9 cellular contexts compared by ENCODE assay signal in the genomic region with DNA sequence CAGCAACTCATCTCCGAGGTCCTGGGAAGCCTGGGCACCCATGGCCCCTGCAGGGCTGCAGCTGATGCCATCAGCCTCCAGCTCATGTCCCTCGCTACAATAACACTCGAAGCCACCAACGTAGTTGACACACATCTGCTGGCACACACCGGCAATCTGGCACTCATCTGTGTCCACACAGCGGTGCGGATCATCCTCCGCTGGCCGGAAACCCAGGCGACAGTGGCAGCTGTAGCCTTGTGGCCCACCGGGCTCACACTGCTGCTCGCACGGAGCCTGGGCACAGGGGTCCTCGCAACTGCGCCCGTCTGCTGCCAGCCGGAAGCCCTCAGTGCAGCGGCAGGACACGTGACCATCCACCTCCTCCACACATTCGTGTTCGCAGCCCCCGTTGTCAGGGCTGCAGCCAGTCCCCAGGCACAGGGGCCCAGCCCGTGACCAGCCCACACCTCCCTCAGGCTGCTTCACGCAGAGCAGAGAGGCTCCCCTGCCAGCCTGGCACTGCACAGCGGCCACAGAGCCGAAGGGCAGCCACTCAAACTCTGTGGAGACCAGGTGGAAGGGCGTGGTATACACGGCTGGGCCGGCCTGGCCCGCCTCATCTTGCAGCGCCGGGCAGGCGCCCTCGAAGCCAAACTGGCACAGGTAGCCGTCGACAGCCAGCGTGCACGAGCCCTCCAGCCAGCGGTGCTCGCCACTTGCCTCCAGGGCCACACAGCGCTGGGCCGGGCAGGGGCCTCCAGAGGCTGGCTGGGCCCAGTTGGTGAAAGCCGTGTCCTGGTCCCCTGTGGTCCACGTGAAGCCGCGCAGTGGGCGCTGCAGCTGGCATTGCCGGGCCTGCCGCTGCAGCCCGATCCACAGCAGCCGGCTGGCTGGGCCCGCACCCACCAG. TPM values are rescaled to one million over a fixed set of nuclear protein-coding genes. Genes with fewer than 3 reads are reported as not detected.
DNase-seq lines count a peak whose midpoint lies in the region; ATAC-seq, FAIRE-seq and TF ChIP-seq lines count a peak whose summit lies in the region.
"Had no signal": no experiment of that assay in that cellular context is flagged by ENCODE, and none has a peak within 500 bp of the region (broad histone marks: within the 10 kb centered on the region; RNA-seq: fewer than 3 reads in every experiment).

No MANE protein-coding gene starts in this region.

- H2BK15ac ChIP-seq in H1 (ENCODE audit: low read length): peak overlapping the region; percentile 92

- H3K4ac ChIP-seq in H1 (replicated peaks; ENCODE audit: insufficient read length, low read depth, low read length): no peak overlapping the region

- WGBS in H1 (ENCODE audit: extremely low coverage in 1 of 2, insufficient coverage in 1 of 2, insufficient read length in 1 of 2, insufficient replicate concordance in 2 of 2, low coverage in 1 of 2, low lambda C conversion rate in 2 of 2, missing lambda C conversion rate in 1 of 2), 2 experiments: 91% methylated on average over 52 of the region's 52 CpGs; no CpG with 5 or more reads in 1 of the 2 experiments
- WGBS in small intestine, 3 donors: 69 to 71% (median 70%) methylated on average over 43 to 52 of the region's 52 CpGs

- H4K20me1 ChIP-seq in H1 (replicated peaks in 1 of 2; ENCODE audit: control insufficient read depth in 1 of 2, insufficient read depth in 2 of 2, low read length in 2 of 2): no peaks in the 10 kb centered on the region

- DNase-seq in NCI-H69 (lab: John Stamatoyannopoulos, UW) (peak; percentile 86), H1 (ENCODE audit: low read depth in 1 of 2, low spot score in 2 of 2) (no peak), small intestine (no peak), NOMO-1 treated with DMSO at 0.1 percent for 48 hours (lab: John Stamatoyannopoulos, UW; ENCODE audit: unreplicated experiment) (no peak)

- peak overlapping the region; percentile 54 for H4K91ac ChIP-seq in H1 (replicated peaks; ENCODE audit: insufficient read length, low read length)

- no peak for ATAC-seq in GM18519 (IDR thresholded peaks at IDR 0.05; ENCODE audit: low FRiP score, unreplicated experiment)
- ATAC-seq in activated T-helper 17 cell treated with anti-CD3 and anti-CD28 coated beads, Interleukin-2, amount 50 U/mL, for 72 hours (replicated peaks): no peak

- peaks cover 8% of the 10 kb centered on the region for H3K23me2 ChIP-seq in H1 (ENCODE audit: low read depth, low read length)

- no peak for TF ChIP-seq POLR2A in H1 (IDR thresholded peaks at IDR 0.05; ENCODE audit: control extremely low read depth in 1 of 2, low read depth in 2 of 2, low read length in 2 of 2)

- CTCF ChIA-PET in H1 (lab: Charles Lee; ENCODE audit: partially characterized antibody): interaction anchor here (0.6 to 11.7 kb wide), 13 partner anchors 9 to 103 kb away, joined by 3 to 242 read pairs (median 4); partner anchors contain the start of gene RIN1

- no peak overlapping the region for H2AFZ ChIP-seq in H1 (ENCODE audit: low read length)

- no peak overlapping the region for H3K23ac ChIP-seq in H1 (ENCODE audit: insufficient read length)

- H3K9me3 Mint-ChIP-seq in activated T-helper 17 cell treated with anti-CD3 and anti-CD28 coated beads, Interleukin-2, amount 50 U/mL, for 72 hours: no peaks in the 10 kb centered on the region
- H3K9me3 Mint-ChIP-seq: T-helper 1 cell treated with Interleukin-12 subunit alpha and Interleukin-12 subunit beta and Interleukin-4 antibody, amounts not matched to agents 30 μg/mL and 1 μg/mL, for 36 hours had no signal

- H3K4me2 ChIP-seq in H1 (ENCODE audit: insufficient read depth in 1 of 2, low read depth in 2 of 2, low read length in 2 of 2): no peak overlapping the region

- no peaks in the 10 kb centered on the region for H3K79me2 ChIP-seq in H1 (ENCODE audit: control insufficient read depth in 1 of 2, insufficient read depth in 2 of 2, low read length in 2 of 2)

- TF ChIP-seq CTCF in H1 (IDR thresholded peaks at IDR 0.05; ENCODE audit: control extremely low read depth in 1 of 3, insufficient read depth in 1 of 3, low read depth in 1 of 3, low read length in 3 of 3): no peak

- H3K79me1 ChIP-seq in H1 (ENCODE audit: low read depth, low read length): no peaks in the 10 kb centered on the region

- no peak overlapping the region for H2BK120ac ChIP-seq in H1 (replicated peaks; ENCODE audit: low read depth, low read length)

- H4K8ac ChIP-seq in H1 (ENCODE audit: extremely low read depth, insufficient read depth, low read length): no peak overlapping the region; the same call in 1 of the 2 replicates

- peak overlapping the region in 1 of 4 experiments; percentile 40; a peak in 1 of 8 replicates for H3K4me3 ChIP-seq in H1 (ENCODE audit: extremely low read depth in 1 of 4, insufficient read depth in 2 of 4, low read depth in 3 of 4, low read length in 4 of 4)
- H3K4me3 ChIP-seq in small intestine (ENCODE audit: low read depth in 1 of 2, low read length in 2 of 2): peak overlapping the region; percentile 19 to 47

- H3K14ac ChIP-seq in H1 (ENCODE audit: insufficient read length): no peak overlapping the region

- no peak overlapping the region for H3K56ac ChIP-seq in H1 (replicated peaks; ENCODE audit: insufficient read length, low read depth, low read length)

- H3K36me3 ChIP-seq in H1 (ENCODE audit: control insufficient read depth in 2 of 4, insufficient read depth in 4 of 4, low read length in 3 of 4) (no peaks in the 10 kb centered on the region), small intestine (ENCODE audit: control insufficient read depth in 2 of 2, insufficient read depth in 2 of 2, low read length in 2 of 2) (no peaks in the 10 kb centered on the region)

- H2BK12ac ChIP-seq in H1 (ENCODE audit: low read depth, low read length): peak overlapping the region; percentile 90; the same call in 1 of the 2 replicates

- no peak for TF ChIP-seq RAD21 in H1 (IDR thresholded peaks at IDR 0.05 in 1 of 2, conservative IDR thresholded peaks at IDR 0.05 in 1 of 2; ENCODE audit: low read depth in 2 of 2, low read length in 2 of 2)

- no peak overlapping the region for H3K27ac ChIP-seq in H1 (ENCODE audit: low read depth, low read length)
- H3K27ac ChIP-seq in small intestine (ENCODE audit: low read depth in 1 of 2, low read length in 1 of 2): peak overlapping the region; percentile 38 to 43

- H3K4me1 ChIP-seq in H1 (replicated peaks in 1 of 4; ENCODE audit: control insufficient read depth in 3 of 4, insufficient read depth in 4 of 4, low read length in 3 of 4): peaks cover 10 to 31% (median 21%) of the 10 kb centered on the region in 4 experiments
- H3K4me1 ChIP-seq in small intestine (ENCODE audit: control insufficient read depth in 2 of 2, insufficient read depth in 1 of 2, low read depth in 1 of 2, low read length in 1 of 2): peaks cover 2 to 3% of the 10 kb centered on the region in 2 donors

- no peak overlapping the region for H3K9ac ChIP-seq in H1 (replicated peaks in 1 of 4; ENCODE audit: extremely low read depth in 1 of 4, low read depth in 3 of 4, low read length in 3 of 4)

- H3K36me3 Mint-ChIP-seq in activated T-helper 17 cell treated with anti-CD3 and anti-CD28 coated beads, Interleukin-2, amount 50 U/mL, for 72 hours (ENCODE audit: low read depth): no peaks in the 10 kb centered on the region

- no peaks in the 10 kb centered on the region for H3K9me3 ChIP-seq in H1 (ENCODE audit: insufficient read depth in 2 of 2, low read depth in 1 of 2, low read length in 1 of 2)
- H3K9me3 ChIP-seq in small intestine (ENCODE audit: control insufficient read depth, low read depth): no peaks in the 10 kb centered on the region

- POLR2A ChIA-PET in H1 (lab: Charles Lee; ENCODE audit: partially characterized antibody): interaction anchor here (1.1 to 3.5 kb wide), 9 partner anchors 11 to 50 kb away, joined by 4 to 19 read pairs (median 7); partner anchors contain the start of genes RIN1 and YIF1A

- TF ChIP-seq EP300 in H1 (IDR thresholded peaks at IDR 0.05; ENCODE audit: borderline replicate concordance in 1 of 2, low read depth in 2 of 2, low read length in 2 of 2): no peak

- H3K27ac Mint-ChIP-seq in activated T-helper 17 cell treated with anti-CD3 and anti-CD28 coated beads, Interleukin-2, amount 50 U/mL, for 72 hours: no peak overlapping the region
- H3K27ac Mint-ChIP-seq: T-helper 1 cell treated with Interleukin-12 subunit alpha and Interleukin-12 subunit beta and Interleukin-4 antibody, amounts not matched to agents 30 μg/mL and 1 μg/mL, for 36 hours had no signal

- H3K4me3 Mint-ChIP-seq in activated T-helper 17 cell treated with anti-CD3 and anti-CD28 coated beads, Interleukin-2, amount 50 U/mL, for 72 hours: no peak overlapping the region

- H3K27me3 ChIP-seq in H1 (replicated peaks in 1 of 4; ENCODE audit: control insufficient read depth in 3 of 4, extremely low read depth in 1 of 4, insufficient read depth in 3 of 4, low read length in 3 of 4): peaks cover 0 to 3% (median 0%) of the 10 kb centered on the region in 4 experiments; a peak in 2 of 7 replicates
- no peaks in the 10 kb centered on the region for H3K27me3 ChIP-seq in small intestine (ENCODE audit: control insufficient read depth in 2 of 2, insufficient read depth in 2 of 2, low read length in 2 of 2)

- H2AK5ac ChIP-seq in H1 (ENCODE audit: low read depth, low read length): peak overlapping the region; percentile 90; the same call in 1 of the 2 replicates

- FAIRE-seq in H1 (lab: Jason Lieb, UNC) (no peak), small intestine (lab: Jason Lieb, UNC) (no peak)
- FAIRE-seq: endometrium had no signal

- H2BK5ac ChIP-seq in H1 (ENCODE audit: low read depth, low read length): peak overlapping the region; percentile 60

- H3K4me1 Mint-ChIP-seq in activated T-helper 17 cell treated with anti-CD3 and anti-CD28 coated beads, Interleukin-2, amount 50 U/mL, for 72 hours: peaks cover 3% of the 10 kb centered on the region

- H4K5ac ChIP-seq in H1 (ENCODE audit: insufficient read length, low read depth, low read length): no peak overlapping the region

- H3K27me3 Mint-ChIP-seq in activated T-helper 17 cell treated with anti-CD3 and anti-CD28 coated beads, Interleukin-2, amount 50 U/mL, for 72 hours: no peaks in the 10 kb centered on the region

- peak overlapping the region; percentile 78; the same call in 1 of the 2 replicates for H3K18ac ChIP-seq in H1 (ENCODE audit: extremely low read depth, low read length)

- H2BK20ac ChIP-seq in H1 (ENCODE audit: low read length): peak overlapping the region; percentile 93; the same call in 1 of the 2 replicates

RNA-seq across cellular contexts. Expression of gene CD248, which starts 0.7 kb away (rescaled TPM):
- total RNA-seq in H1 (2021; fragmentation: NEBNext Ultra II Directional; extraction: Animal tissue kit (Norgen Biotek cat#: 25700)): 3.7 and 3.9 TPM in 2 replicates
- polyA plus RNA-seq in H1 (2011; rRNA removed) (2.7 and 4.6 TPM in 2 replicates), small intestine (10 to 100 TPM in 1 of 3 donors, 1 to 10 TPM in 1, not detected in 1; 1.6 to 35.7 TPM)
- polyA plus RNA-seq in H1 (2011; cell fraction: cytosol; rRNA removed): 0.84 TPM
- 3.0 TPM for polyA plus RNA-seq in H1 (2011; cell fraction: nucleus; rRNA removed)
- polyA plus RNA-seq in H1 (2012, experiment 1 of 2): 1.9 to 3.4 TPM (median 2.7 TPM) in 4 replicates
- 2.8 TPM for polyA plus RNA-seq in H1 (2012, experiment 2 of 2)
- polyA plus RNA-seq in H1 (2013, experiment 1 of 2): 11.9 TPM
- polyA plus RNA-seq in H1 (2013, experiment 2 of 2): 11.8 TPM
- 0.61 and 0.95 TPM in 2 replicates for polyA minus RNA-seq in H1 (2011; rRNA and poly(A)+ RNA removed)
- polyA minus RNA-seq in H1 (2011; cell fraction: cytosol; rRNA and poly(A)+ RNA removed): 1.5 TPM
- 1.5 TPM for polyA minus RNA-seq in H1 (2011; cell fraction: nucleus; rRNA and poly(A)+ RNA removed)
- total RNA-seq in activated T-helper 17 cell treated with anti-CD3 and anti-CD28 coated beads, Interleukin-2, amount 50 U/mL, for 72 hours: not detected
- total RNA-seq: HT-29 had no signal

RNA-seq across cellular contexts. Expression of gene RIN1, which starts 20.1 kb away (rescaled TPM):
- 5.4 and 6.6 TPM in 2 replicates for total RNA-seq in H1 (2021; fragmentation: NEBNext Ultra II Directional; extraction: Animal tissue kit (Norgen Biotek cat#: 25700))
- polyA plus RNA-seq in H1 (2011; rRNA removed): 2.5 and 3.8 TPM in 2 replicates
- 2.3 TPM for polyA plus RNA-seq in H1 (2011; cell fraction: cytosol; rRNA removed)
- 10.6 TPM for polyA plus RNA-seq in H1 (2011; cell fraction: nucleus; rRNA removed)
- 2.5 to 4.3 TPM (median 3.7 TPM) in 4 replicates for polyA plus RNA-seq in H1 (2012, experiment 1 of 2)
- 2.9 TPM for polyA plus RNA-seq in H1 (2012, experiment 2 of 2)
- 4.4 TPM for polyA plus RNA-seq in H1 (2013, experiment 1 of 2)
- polyA plus RNA-seq in H1 (2013, experiment 2 of 2): 4.3 TPM
- polyA minus RNA-seq in H1 (2011; rRNA and poly(A)+ RNA removed): 0.66 and 0.98 TPM in 2 replicates
- polyA minus RNA-seq in H1 (2011; cell fraction: cytosol; rRNA and poly(A)+ RNA removed): 6.0 TPM
- 2.7 TPM for polyA minus RNA-seq in H1 (2011; cell fraction: nucleus; rRNA and poly(A)+ RNA removed)
- polyA plus RNA-seq in small intestine: 1 to 10 TPM; 5.8 to 9.6 (median 7.3) TPM
- 1 to 10 TPM; 1.6 to 3.4 TPM for total RNA-seq in activated T-helper 17 cell treated with anti-CD3 and anti-CD28 coated beads, Interleukin-2, amount 50 U/mL, for 72 hours

RNA-seq across cellular contexts. Expression of gene TMEM151A, which starts 24.5 kb away (rescaled TPM):
- total RNA-seq in H1 (2021; fragmentation: NEBNext Ultra II Directional; extraction: Animal tissue kit (Norgen Biotek cat#: 25700)): 2.4 and 3.2 TPM in 2 replicates
- polyA plus RNA-seq in H1 (2011; rRNA removed): 3.2 and 4.5 TPM in 2 replicates
- 2.2 TPM for polyA plus RNA-seq in H1 (2011; cell fraction: cytosol; rRNA removed)
- 2.4 TPM for polyA plus RNA-seq in H1 (2011; cell fraction: nucleus; rRNA removed)
- 0.87 to 2.5 TPM (median 2.1 TPM) in 4 replicates for polyA plus RNA-seq in H1 (2012, experiment 1 of 2)
- 2.3 TPM for polyA plus RNA-seq in H1 (2012, experiment 2 of 2)
- 3.7 TPM for polyA plus RNA-seq in H1 (2013, experiment 1 of 2)
- 4.0 TPM for polyA plus RNA-seq in H1 (2013, experiment 2 of 2)
- 0.56 and 1.3 TPM in 2 replicates for polyA minus RNA-seq in H1 (2011; rRNA and poly(A)+ RNA removed)
- polyA minus RNA-seq in H1 (2011; cell fraction: cytosol; rRNA and poly(A)+ RNA removed): 1.8 TPM
- 2.8 TPM for polyA minus RNA-seq in H1 (2011; cell fraction: nucleus; rRNA and poly(A)+ RNA removed)
- polyA plus RNA-seq in small intestine: under 1 TPM in 2 of 3 donors, not detected in 1; 0.54 to 0.91 TPM
- total RNA-seq in activated T-helper 17 cell treated with anti-CD3 and anti-CD28 coated beads, Interleukin-2, amount 50 U/mL, for 72 hours: not detected

RNA-seq across cellular contexts. Expression of gene YIF1A, which starts 27.2 kb away (rescaled TPM):
- 70.1 and 75.9 TPM in 2 replicates for total RNA-seq in H1 (2021; fragmentation: NEBNext Ultra II Directional; extraction: Animal tissue kit (Norgen Biotek cat#: 25700))
- polyA plus RNA-seq in H1 (2011; rRNA removed): 178 and 248 TPM in 2 replicates
- polyA plus RNA-seq in H1 (2011; cell fraction: cytosol; rRNA removed): 106 TPM
- polyA plus RNA-seq in H1 (2011; cell fraction: nucleus; rRNA removed): 184 TPM
- 50.7 to 118 TPM (median 101 TPM) in 4 replicates for polyA plus RNA-seq in H1 (2012, experiment 1 of 2)
- 274 TPM for polyA plus RNA-seq in H1 (2012, experiment 2 of 2)
- 179 TPM for polyA plus RNA-seq in H1 (2013, experiment 1 of 2)
- polyA plus RNA-seq in H1 (2013, experiment 2 of 2): 193 TPM
- 96.9 and 101 TPM in 2 replicates for polyA minus RNA-seq in H1 (2011; rRNA and poly(A)+ RNA removed)
- polyA minus RNA-seq in H1 (2011; cell fraction: cytosol; rRNA and poly(A)+ RNA removed): 80.4 TPM
- polyA minus RNA-seq in H1 (2011; cell fraction: nucleus; rRNA and poly(A)+ RNA removed): 42.2 TPM
- 100 to 1,000 TPM; 127 to 144 (median 143) TPM for polyA plus RNA-seq in small intestine
- 10 to 100 TPM; 41.2 to 68.3 TPM for total RNA-seq in activated T-helper 17 cell treated with anti-CD3 and anti-CD28 coated beads, Interleukin-2, amount 50 U/mL, for 72 hours

RNA-seq across cellular contexts. Expression of gene BRMS1, which starts 28.7 kb away (rescaled TPM):
- total RNA-seq in H1 (2021; fragmentation: NEBNext Ultra II Directional; extraction: Animal tissue kit (Norgen Biotek cat#: 25700)): 44.8 and 46.1 TPM in 2 replicates
- polyA plus RNA-seq in H1 (2011; rRNA removed) (39.2 and 46.5 TPM in 2 replicates), small intestine (10 to 100 TPM; 72.2 to 77.5 (median 73.2) TPM)
- polyA plus RNA-seq in H1 (2011; cell fraction: cytosol; rRNA removed): 51.8 TPM
- 43.6 TPM for polyA plus RNA-seq in H1 (2011; cell fraction: nucleus; rRNA removed)
- 28.2 to 53.4 TPM (median 50.2 TPM) in 4 replicates for polyA plus RNA-seq in H1 (2012, experiment 1 of 2)
- 55.2 TPM for polyA plus RNA-seq in H1 (2012, experiment 2 of 2)
- polyA plus RNA-seq in H1 (2013, experiment 1 of 2): 30.3 TPM
- 31.5 TPM for polyA plus RNA-seq in H1 (2013, experiment 2 of 2)
- polyA minus RNA-seq in H1 (2011; rRNA and poly(A)+ RNA removed): 10.5 and 13.1 TPM in 2 replicates
- 12.4 TPM for polyA minus RNA-seq in H1 (2011; cell fraction: cytosol; rRNA and poly(A)+ RNA removed)
- polyA minus RNA-seq in H1 (2011; cell fraction: nucleus; rRNA and poly(A)+ RNA removed): 9.7 TPM
- total RNA-seq in activated T-helper 17 cell treated with anti-CD3 and anti-CD28 coated beads, Interleukin-2, amount 50 U/mL, for 72 hours: 10 to 100 TPM; 21.6 to 41.7 TPM
